In the genomic region with DNA sequence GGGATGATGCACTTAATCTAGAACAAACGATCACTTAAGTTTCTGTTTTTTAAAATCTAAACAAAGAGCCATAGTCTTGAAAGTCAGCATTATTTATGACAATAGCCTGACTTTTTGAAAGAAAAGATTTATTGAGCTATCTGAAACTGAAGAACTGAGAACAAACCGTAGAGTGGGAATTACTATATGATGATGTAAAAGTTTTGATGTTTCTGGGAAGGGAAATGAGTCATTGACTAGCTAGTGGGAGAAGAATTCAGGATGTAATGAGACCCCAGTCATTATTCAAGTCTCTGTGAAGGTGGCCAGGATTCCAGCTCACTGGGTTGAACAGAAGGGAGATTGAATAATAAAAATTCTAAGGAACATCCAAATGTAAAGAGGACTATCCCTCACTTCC, we compare ENCODE assay signal across 11 cellular contexts.
A peak's percentile ranks its signal among the peaks of the same experiment; 100 is the strongest.
DNase-seq lines count a peak whose midpoint lies in the region; ATAC-seq and TF ChIP-seq lines count a peak whose summit lies in the region.
"Had no signal": no experiment of that assay in that cellular context is flagged by ENCODE, and none has a peak within 500 bp of the region (broad histone marks: within the 10 kb centered on the region; RNA-seq: fewer than 3 reads in every experiment).

No MANE protein-coding gene starts in this region.

- H2AK5ac ChIP-seq in mesenchymal stem cell (ENCODE audit: low read length, severe bottlenecking) = no peak overlapping the region

- no peak for TF ChIP-seq CTCF in mucosa of descending colon (IDR thresholded peaks at IDR 0.05)

- no peak for ATAC-seq in GM21360 (IDR thresholded peaks at IDR 0.05; ENCODE audit: unreplicated experiment)
- no peak for ATAC-seq in mucosa of descending colon

- no peaks in the 10 kb centered on the region for H3K27me3 ChIP-seq in mesenchymal stem cell (ENCODE audit: control insufficient read depth in 1 of 2, insufficient read depth in 1 of 2, low read length in 2 of 2)

- no peak overlapping the region for H3K14ac ChIP-seq in mesenchymal stem cell (ENCODE audit: low read length in 2 of 2)

- H3K4ac ChIP-seq in mesenchymal stem cell (ENCODE audit: low read depth in 1 of 2, low read length in 2 of 2) = no peak overlapping the region

- H3K79me1 ChIP-seq in mesenchymal stem cell (replicated peaks; ENCODE audit: low read length, poor library complexity, severe bottlenecking) = peaks cover 13% of the 10 kb centered on the region

- peak overlapping the region; percentile 20 for H3K9ac ChIP-seq in mesenchymal stem cell (ENCODE audit: low read length)

- H3K9me3 ChIP-seq in mesenchymal stem cell (ENCODE audit: control insufficient read depth, low read length) (no peaks in the 10 kb centered on the region), mucosa of descending colon (no peaks in the 10 kb centered on the region)

- 0% methylated on average over 1 of the region's 2 CpGs for WGBS in mesenchymal stem cell

- no peak overlapping the region for H3K23ac ChIP-seq in mesenchymal stem cell (ENCODE audit: low read length in 2 of 2)

- H3K18ac ChIP-seq in mesenchymal stem cell (ENCODE audit: low read depth in 1 of 2, low read length in 2 of 2) = peak overlapping the region in 1 of 2 experiments; percentile 54

- no peak overlapping the region for H2BK120ac ChIP-seq in mesenchymal stem cell (ENCODE audit: low read depth, low read length)

- peaks cover 13% of the 10 kb centered on the region for H3K4me1 ChIP-seq in mesenchymal stem cell (ENCODE audit: control insufficient read depth, insufficient read depth, low read depth, low read length)
- no peaks in the 10 kb centered on the region for H3K4me1 ChIP-seq in mucosa of descending colon (ENCODE audit: low read depth)

- no peak overlapping the region for H4K91ac ChIP-seq in mesenchymal stem cell (ENCODE audit: low read length)

- DNase-seq in CD1c-positive myeloid dendritic cell (ENCODE audit: extremely low spot score) (peak; percentile 23), NCI-H226 (peak; percentile 82), dedifferentiated amniotic fluid mesenchymal stem cell (ENCODE audit: extremely low spot score) (peak; percentile 24), mesenchymal stem cell (peak; percentile 84), mucosa of descending colon (no peak), DMS114 treated with DMSO at 0.1 percent for 48 hours (lab: John Stamatoyannopoulos, UW; ENCODE audit: unreplicated experiment) (no peak)
- DNase-seq in activated naive CD4-positive, alpha-beta T cell treated with anti-CD3 and anti-CD28 coated beads, Interleukin-2, amount 50 U/mL, for 16 hours = no peak
- DNase-seq: activated CD4-positive, alpha-beta T cell treated with anti-CD3 and anti-CD28 coated beads for 48 hours; activated naive CD4-positive, alpha-beta T cell treated with Interleukin-2 at 50 U/mL for 16 hours had no signal

- H3K4me3 ChIP-seq in mesenchymal stem cell (ENCODE audit: insufficient read depth in 1 of 2, low read depth in 1 of 2, low read length in 2 of 2) (no peak overlapping the region), mucosa of descending colon (no peak overlapping the region)

- H3K4me2 ChIP-seq in mesenchymal stem cell (ENCODE audit: low read length, poor library complexity, severe bottlenecking) = no peak overlapping the region

- no peak overlapping the region for H2AFZ ChIP-seq in mesenchymal stem cell (ENCODE audit: low read depth, low read length)

- no peak overlapping the region for H4K8ac ChIP-seq in mesenchymal stem cell (ENCODE audit: low read length)

- H2BK5ac ChIP-seq in mesenchymal stem cell (ENCODE audit: low read depth, low read length, poor library complexity, severe bottlenecking) = no peak overlapping the region

- no peak overlapping the region for H2BK12ac ChIP-seq in mesenchymal stem cell (ENCODE audit: low read length in 2 of 2)

- no peak overlapping the region for H2BK15ac ChIP-seq in mesenchymal stem cell (ENCODE audit: low read depth, poor library complexity, severe bottlenecking)

- intact Hi-C loops in mucosa of descending colon (cut with DNase I, micrococcal nuclease) = no loop called here

- H3K36me3 ChIP-seq in mesenchymal stem cell (ENCODE audit: control insufficient read depth in 1 of 2, insufficient read depth in 2 of 2, low read depth in 1 of 2, low read length in 2 of 2) = peaks cover 0 to 5% of the 10 kb centered on the region in 2 experiments
- no peaks in the 10 kb centered on the region for H3K36me3 ChIP-seq in mucosa of descending colon (ENCODE audit: low read depth)

- peak overlapping the region; percentile 96 for H3K27ac ChIP-seq in mesenchymal stem cell (ENCODE audit: low read length, poor library complexity, severe bottlenecking)
- H3K27ac ChIP-seq: C4-2B had no signal

Comparison
In these comparisons a context has a peak if more than half of its experiments do, and no peak if none do; other contexts are left out.
1. DNase-seq: peak in CD1c-positive myeloid dendritic cell (single experiment), NCI-H226 (single experiment), dedifferentiated amniotic fluid mesenchymal stem cell (single experiment) and mesenchymal stem cell (single experiment); none in activated naive CD4-positive, alpha-beta T cell treated with anti-CD3 and anti-CD28 coated beads, Interleukin-2, amount 50 U/mL, for 16 hours (single experiment), mucosa of descending colon (0 of 3) and DMS114 treated with DMSO at 0.1 percent for 48 hours (single experiment).